Comparison of ENCODE assay signal across 8 cellular contexts in the genomic region with DNA sequence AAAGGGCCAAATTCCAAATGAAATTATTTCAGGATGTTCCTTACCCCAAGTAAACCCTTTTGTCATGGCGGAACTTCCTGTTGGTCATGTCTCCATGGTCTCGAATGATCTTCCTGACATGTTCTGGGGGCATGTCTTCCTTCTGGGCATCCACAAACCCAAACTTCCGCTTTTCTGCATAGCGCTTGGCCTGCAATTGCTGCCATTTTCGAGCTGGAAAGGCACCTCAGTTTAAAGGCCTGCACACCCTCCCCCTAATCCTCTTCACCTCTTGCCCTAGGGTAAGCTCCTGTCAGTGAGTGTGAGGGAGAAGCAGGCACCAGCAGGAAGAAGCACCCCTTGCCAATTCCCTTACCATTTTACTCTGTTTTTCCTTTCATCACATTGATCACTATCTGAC. TPM values are rescaled to one million over a fixed set of nuclear protein-coding genes. Genes with fewer than 3 reads are reported as not detected.
A peak's percentile ranks its signal among the peaks of the same experiment; 100 is the strongest.
DNase-seq lines count a peak whose midpoint lies in the region; TF ChIP-seq lines count a peak whose summit lies in the region.

No MANE protein-coding gene starts in this region.

- H3K4ac ChIP-seq in mesendoderm (ENCODE audit: low read depth, low read length), result no peak overlapping the region

- H3K4me3 ChIP-seq in HUES64 (ENCODE audit: low read length) (peak overlapping the region; percentile 94), astrocyte of the cerebellum (ENCODE audit: low read depth, low read length) (peak overlapping the region; percentile 87), mesendoderm (ENCODE audit: low read length) (no peak overlapping the region)

- H3K18ac ChIP-seq in mesendoderm (ENCODE audit: low read length), result no peak overlapping the region

- no peak overlapping the region for H2BK5ac ChIP-seq in mesendoderm (ENCODE audit: low read length)

- no peak overlapping the region for H3K23ac ChIP-seq in mesendoderm (ENCODE audit: low read length)

- H3K9me3 ChIP-seq in HUES64 (ENCODE audit: insufficient read depth, low read depth, low read length), result no peaks in the 10 kb centered on the region

- peak overlapping the region; percentile 34 for H3K4me2 ChIP-seq in mesendoderm (ENCODE audit: low read length)

- H2AK5ac ChIP-seq in mesendoderm (ENCODE audit: low read length), result no peak overlapping the region

- H3K27ac ChIP-seq in 22Rv1 (peak overlapping the region; percentile 85), HUES64 (ENCODE audit: low read depth, low read length) (no peak overlapping the region), mesendoderm (ENCODE audit: low read depth, low read length) (no peak overlapping the region)

- no peaks in the 10 kb centered on the region for H3K4me1 ChIP-seq in HUES64 (ENCODE audit: insufficient read depth, low read length)
- H3K4me1 ChIP-seq in mesendoderm (ENCODE audit: control insufficient read depth, low read depth, low read length), result peaks cover 2% of the 10 kb centered on the region

- H3K27me3 ChIP-seq in HUES64 (ENCODE audit: insufficient read depth, low read length) (no peaks in the 10 kb centered on the region), mesendoderm (ENCODE audit: insufficient read depth, low read length, poor library complexity) (no peaks in the 10 kb centered on the region)

- in situ Hi-C loops in astrocyte of the cerebellum (cut with HindIII; ENCODE audit: low sequenced_read_pairs), result no loop called here

- H3K36me3 ChIP-seq in HUES64 (ENCODE audit: insufficient read depth, low read length) (peaks cover 51% of the 10 kb centered on the region), mesendoderm (ENCODE audit: control insufficient read depth, insufficient read depth, low read length) (peaks cover 30% of the 10 kb centered on the region)

- 93% methylated on average over 5 of the region's 5 CpGs for WGBS in HUES64
- WGBS in mesendoderm (ENCODE audit: extremely low coverage, insufficient coverage, low lambda C conversion rate), result no CpG with 5 or more reads among the region's 5 CpGs

- peak overlapping the region; percentile 94 for H3K56ac ChIP-seq in mesendoderm (ENCODE audit: low read length)

- no peak overlapping the region for H2BK120ac ChIP-seq in mesendoderm (ENCODE audit: low read depth, low read length)

- peaks cover 19% of the 10 kb centered on the region for H3K79me1 ChIP-seq in mesendoderm (ENCODE audit: low read length)

- peaks cover 24% of the 10 kb centered on the region for H3K79me2 ChIP-seq in mesendoderm (ENCODE audit: control insufficient read depth, insufficient read depth, low read length)

- H3K9ac ChIP-seq in HUES64 (ENCODE audit: low read depth, low read length) (no peak overlapping the region), mesendoderm (ENCODE audit: low read length) (peak overlapping the region; percentile 95)

- no peak overlapping the region for H4K8ac ChIP-seq in mesendoderm (ENCODE audit: low read depth, low read length)

- no peak overlapping the region for H2BK15ac ChIP-seq in mesendoderm (replicated peaks; ENCODE audit: low read depth)

- no peak overlapping the region for H4K5ac ChIP-seq in mesendoderm (ENCODE audit: low read length)

- DNase-seq in astrocyte of the cerebellum (ENCODE audit: low read depth) (no peak), mesendoderm (no peak), HCEC 1CT (no peak), AG20443 (ENCODE audit: low spot score) (no peak), mucosa of gallbladder (ENCODE audit: low spot score) (no peak)
- DNase-seq in central memory CD4-positive, alpha-beta T cell, result no peak

- TF ChIP-seq CTCF in 22Rv1 (IDR thresholded peaks at IDR 0.05), result no peak
- no peak for TF ChIP-seq CTCF in astrocyte of the cerebellum (IDR thresholded peaks at IDR 0.05; ENCODE audit: low read depth, low read length, missing control alignments)

RNA-seq across cellular contexts. Expression of gene PRPF8, which starts 1.2 kb away (rescaled TPM):
- polyA plus RNA-seq in HUES64 (2013, experiment 1 of 2), result 180 TPM
- 184 TPM for polyA plus RNA-seq in HUES64 (2013, experiment 2 of 2)
- polyA plus RNA-seq in mesendoderm (2013, experiment 1 of 2), result 158 TPM
- 144 TPM for polyA plus RNA-seq in mesendoderm (2013, experiment 2 of 2)
- total RNA-seq in mucosa of gallbladder, result 246 TPM

RNA-seq across cellular contexts. Expression of gene TLCD2, which starts 26.7 kb away (rescaled TPM):
- polyA plus RNA-seq in HUES64 (2013, experiment 1 of 2), result 0.15 TPM
- 0.32 TPM for polyA plus RNA-seq in HUES64 (2013, experiment 2 of 2)
- 0.52 TPM for polyA plus RNA-seq in mesendoderm (2013, experiment 1 of 2)
- 0.50 TPM for polyA plus RNA-seq in mesendoderm (2013, experiment 2 of 2)
- total RNA-seq in mucosa of gallbladder, result 6.5 TPM

RNA-seq across cellular contexts. Expression of gene RILP, which starts 33.8 kb away (rescaled TPM):
- polyA plus RNA-seq in HUES64 (2013, experiment 1 of 2), result 2.8 TPM
- polyA plus RNA-seq in HUES64 (2013, experiment 2 of 2), result 5.1 TPM
- polyA plus RNA-seq in mesendoderm (2013, experiment 1 of 2), result 8.7 TPM
- polyA plus RNA-seq in mesendoderm (2013, experiment 2 of 2), result 8.5 TPM
- total RNA-seq in mucosa of gallbladder, result 11.7 TPM

RNA-seq across cellular contexts. Expression of gene SCARF1, which starts 38.0 kb away (rescaled TPM):
- polyA plus RNA-seq in HUES64 (2013, experiment 1 of 2), result 0.90 TPM
- polyA plus RNA-seq in HUES64 (2013, experiment 2 of 2), result 1.2 TPM
- 0.97 TPM for polyA plus RNA-seq in mesendoderm (2013, experiment 1 of 2)
- 1.1 TPM for polyA plus RNA-seq in mesendoderm (2013, experiment 2 of 2)
- total RNA-seq in mucosa of gallbladder, result 13.2 TPM

RNA-seq across cellular contexts. Expression of gene WDR81, which starts 41.0 kb away (rescaled TPM):
- 8.6 TPM for polyA plus RNA-seq in HUES64 (2013, experiment 1 of 2)
- polyA plus RNA-seq in HUES64 (2013, experiment 2 of 2), result 5.3 TPM
- polyA plus RNA-seq in mesendoderm (2013, experiment 1 of 2), result 6.6 TPM
- 5.6 TPM for polyA plus RNA-seq in mesendoderm (2013, experiment 2 of 2)
- total RNA-seq in mucosa of gallbladder, result 30.3 TPM
